In genomic region chr17:33905338-33905800, GRCh38 we compare ENCODE assay signal across 1 cellular context.
TF ChIP-seq lines count a peak whose summit lies in the region.

No MANE protein-coding gene starts in this region.

TF ChIP-seq in K562, 482 proteins besides CTCF, POLR2A, EP300 and RAD21 (continued from another document and continues in another):
- TF ChIP-seq ZNF609 (CRISPR knock-in tag; IDR thresholded peaks at IDR 0.05; ENCODE audit: borderline replicate concordance) (no peak), BRD4 (IDR thresholded peaks at IDR 0.05) (no peak), CTCFL (IDR thresholded peaks at IDR 0.05; ENCODE audit: borderline replicate concordance, insufficient read depth, low read depth, low read length, poor library complexity, severe bottlenecking) (no peak), KLF13 (tag; IDR thresholded peaks at IDR 0.05; ENCODE audit: borderline replicate concordance, low read depth) (no peak), FOXK2 (conservative IDR thresholded peaks at IDR 0.05 in 1 of 2, IDR thresholded peaks at IDR 0.05 in 1 of 2; ENCODE audit: low read depth in 2 of 2) (peak; percentile 96), TAF9B (IDR thresholded peaks at IDR 0.05; ENCODE audit: partially characterized antibody) (peak; percentile 79), NFRKB (IDR thresholded peaks at IDR 0.05; ENCODE audit: low read depth) (peak; percentile 82), TRIM28 (IDR thresholded peaks at IDR 0.05) (peak; percentile 22; the same call in 1 of the 2 replicates), GABPA (tag; conservative IDR thresholded peaks at IDR 0.05; ENCODE audit: low read depth) (no peak), NFE2 (IDR thresholded peaks at IDR 0.05; ENCODE audit: low read depth) (peak; percentile 69), ZBTB11 (CRISPR knock-in tag; IDR thresholded peaks at IDR 0.05) (peak in 1 of 3 experiments; percentile 74; a peak in 2 of 6 replicates), HEY1 (CRISPR knock-in tag; IDR thresholded peaks at IDR 0.05; ENCODE audit: borderline replicate concordance) (peak; percentile 86; the same call in 1 of the 2 replicates), JUNB (CRISPR knock-in tag; conservative IDR thresholded peaks at IDR 0.05) (no peak), ZBTB8A (IDR thresholded peaks at IDR 0.05; ENCODE audit: partially characterized antibody) (no peak), PCBP1 (IDR thresholded peaks at IDR 0.05; ENCODE audit: low read depth, low read length, poor library complexity, severe bottlenecking) (no peak), ATF1 (CRISPR knock-in tag; IDR thresholded peaks at IDR 0.05) (no peak), ATF1 (tag; IDR thresholded peaks at IDR 0.05) (peak; percentile 84), GATAD2B (IDR thresholded peaks at IDR 0.05; ENCODE audit: borderline replicate concordance) (peak; percentile 85; the same call in 1 of the 2 replicates), E2F3 (CRISPR knock-in tag; IDR thresholded peaks at IDR 0.05) (no peak), TAF7 (tag; IDR thresholded peaks at IDR 0.05) (no peak), ZFP30 (CRISPR knock-in tag; IDR thresholded peaks at IDR 0.05; ENCODE audit: borderline replicate concordance) (no peak), NCOR1 (IDR thresholded peaks at IDR 0.05) (peak; percentile 99), ZBTB12 (CRISPR knock-in tag; IDR thresholded peaks at IDR 0.05) (no peak), PPARD (CRISPR knock-in tag; IDR thresholded peaks at IDR 0.05) (no peak), CBX1 (IDR thresholded peaks at IDR 0.05; ENCODE audit: low read depth) (no peak), SRSF9 (IDR thresholded peaks at IDR 0.05; ENCODE audit: borderline replicate concordance, low read depth, low read length) (no peak), ZNF766 (CRISPR knock-in tag; conservative IDR thresholded peaks at IDR 0.05) (peak; percentile 92), RREB1 (CRISPR knock-in tag; IDR thresholded peaks at IDR 0.05) (no peak; the same call in 1 of the 2 replicates), CEBPB (tag; IDR thresholded peaks at IDR 0.05) (peak; percentile 99), ZNF212 (CRISPR knock-in tag; IDR thresholded peaks at IDR 0.05) (no peak), ZNF511 (CRISPR knock-in tag; IDR thresholded peaks at IDR 0.05) (no peak), TSC22D4 (tag; IDR thresholded peaks at IDR 0.05) (no peak), SIX5 (IDR thresholded peaks at IDR 0.05; ENCODE audit: borderline replicate concordance in 1 of 2, insufficient read depth in 1 of 2, low read depth in 1 of 2, low read length in 2 of 2) (no peak), MECOM (CRISPR knock-in tag; IDR thresholded peaks at IDR 0.05) (peak; percentile 97), ZNF395 (CRISPR knock-in tag; IDR thresholded peaks at IDR 0.05) (peak; percentile 87; the same call in 1 of the 2 replicates), LCOR (CRISPR knock-in tag; IDR thresholded peaks at IDR 0.05) (0 out of 2 replicates have a peak, but pooled peaks have one; percentile 36), BRD9 (IDR thresholded peaks at IDR 0.05; ENCODE audit: low read depth, partially characterized antibody) (peak; percentile 92), TFAM (CRISPR knock-in tag; conservative IDR thresholded peaks at IDR 0.05) (no peak), TCFL5 (CRISPR knock-in tag; conservative IDR thresholded peaks at IDR 0.05) (no peak; the same call in 1 of the 2 replicates), HNRNPL (IDR thresholded peaks at IDR 0.05; ENCODE audit: low read depth, low read length) (no peak), ZNF589 (CRISPR knock-in tag; IDR thresholded peaks at IDR 0.05; ENCODE audit: low read depth) (peak; percentile 89; the same call in 1 of the 2 replicates), KAT2B (IDR thresholded peaks at IDR 0.05; ENCODE audit: low read depth, low read length) (no peak), SUPT5H (IDR thresholded peaks at IDR 0.05) (peak; percentile 44; the same call in 1 of the 2 replicates)
